9 cellular contexts compared by ENCODE assay signal in genomic region chr17:43940630-43941029, GRCh38. TPM values are rescaled to one million over a fixed set of nuclear protein-coding genes. Genes with fewer than 3 reads are reported as not detected.
DNase-seq lines count a peak whose midpoint lies in the region; ATAC-seq and TF ChIP-seq lines count a peak whose summit lies in the region.
"Had no signal": no experiment of that assay in that cellular context is flagged by ENCODE, and none has a peak within 500 bp of the region (broad histone marks: within the 10 kb centered on the region; RNA-seq: fewer than 3 reads in every experiment).

No MANE protein-coding gene starts in this region.

- H3K4me1 ChIP-seq in A673 (ENCODE audit: insufficient read depth, low read length, poor library complexity, severe bottlenecking) (no peaks in the 10 kb centered on the region), NT2/D1 (ENCODE audit: insufficient read depth, insufficient read length) (peaks cover 14% of the 10 kb centered on the region), endodermal cell (ENCODE audit: control insufficient read depth, insufficient read depth, low read length) (no peaks in the 10 kb centered on the region), smooth muscle cell (ENCODE audit: low read depth) (peaks cover 5% of the 10 kb centered on the region), prostate gland (replicated peaks) (no peaks in the 10 kb centered on the region)

- no TSS peak for BruUV-seq in A673 (replicated peaks; lab: Mats Ljungman, UMichigan)

- WGBS in endodermal cell (ENCODE audit: insufficient coverage in 1 of 2, insufficient read length in 1 of 2), 2 experiments, result 55% methylated on average over 7 of the region's 7 CpGs; no CpG with 5 or more reads in 1 of the 2 experiments
- WGBS in smooth muscle cell (ENCODE audit: low lambda C conversion rate), result 55% methylated on average over 7 of the region's 7 CpGs
- WGBS in prostate gland, result 56% methylated on average over 7 of the region's 7 CpGs

- peaks cover 40% of the 10 kb centered on the region for H3K27me3 Mint-ChIP-seq in endodermal cell (ENCODE audit: insufficient read depth)
- peaks cover 55% of the 10 kb centered on the region for H3K27me3 Mint-ChIP-seq in stimulated activated memory B cell treated with anti-CD40 and anti-IgM and Interleukin-4, amounts not matched to agents 10 μg/mL and 1 μg/mL and 100 μg/mL, for 72 hours

- peaks cover 2% of the 10 kb centered on the region for H3K4me1 Mint-ChIP-seq in endodermal cell
- H3K4me1 Mint-ChIP-seq in stimulated activated memory B cell treated with anti-CD40 and anti-IgM and Interleukin-4, amounts not matched to agents 10 μg/mL and 1 μg/mL and 100 μg/mL, for 72 hours, result peaks cover 12% of the 10 kb centered on the region

- intact Hi-C loops in A673 (cut with micrococcal nuclease; ENCODE audit: unreplicated experiment), result loop anchor here (5.0 kb wide), 1 partner anchor 232 kb away; the partner anchor contains the start of gene ASB16
- intact Hi-C loops in prostate gland (cut with DNase I), result loop anchor here (5.0 to 10.0 kb wide), 4 partner anchors 62 to 224 kb away; partner anchors contain the start of gene NAGS

- H3K4me2 ChIP-seq in smooth muscle cell, result no peak overlapping the region

- H3K4me3 ChIP-seq in A673 (ENCODE audit: low read depth, low read length, poor library complexity, severe bottlenecking) (no peak overlapping the region), NT2/D1 (ENCODE audit: insufficient read length, low read depth) (no peak overlapping the region), endodermal cell (ENCODE audit: low read length) (no peak overlapping the region), smooth muscle cell (no peak overlapping the region), prostate gland (no peak overlapping the region)

- no peaks in the 10 kb centered on the region for H3K9me3 Mint-ChIP-seq in endodermal cell
- H3K9me3 Mint-ChIP-seq in stimulated activated memory B cell treated with anti-CD40 and anti-IgM and Interleukin-4, amounts not matched to agents 10 μg/mL and 1 μg/mL and 100 μg/mL, for 72 hours, result no peaks in the 10 kb centered on the region

- no peak for ATAC-seq in stimulated activated memory B cell treated with anti-CD40 and anti-IgM and Interleukin-4, amounts not matched to agents 10 μg/mL and 1 μg/mL and 100 μg/mL, for 72 hours
- ATAC-seq in HG03460 (IDR thresholded peaks at IDR 0.05; ENCODE audit: unreplicated experiment), result no peak

- TF ChIP-seq CTCF in A673 (conservative IDR thresholded peaks at IDR 0.05; ENCODE audit: low read depth, low read length) (peak; percentile 46), endodermal cell (conservative IDR thresholded peaks at IDR 0.05) (peak; percentile 82), smooth muscle cell (IDR thresholded peaks at IDR 0.05; ENCODE audit: borderline replicate concordance, insufficient read depth, poor library complexity, severe bottlenecking) (peak; percentile 62), prostate gland (IDR thresholded peaks at IDR 0.05) (no peak)

- no peaks in the 10 kb centered on the region for H3K27me3 ChIP-seq in A673 (replicated peaks; ENCODE audit: insufficient read depth, low read depth, low read length, poor library complexity)
- H3K27me3 ChIP-seq in NT2/D1 (ENCODE audit: insufficient read depth, insufficient read length), result peaks cover 16% of the 10 kb centered on the region
- H3K27me3 ChIP-seq in endodermal cell (ENCODE audit: control insufficient read depth, insufficient read depth, low read length, poor library complexity, severe bottlenecking), result peaks cover 29% of the 10 kb centered on the region
- peaks cover 18% of the 10 kb centered on the region for H3K27me3 ChIP-seq in smooth muscle cell (ENCODE audit: low read depth)
- H3K27me3 ChIP-seq in prostate gland (replicated peaks; ENCODE audit: insufficient read depth), result no peaks in the 10 kb centered on the region

- H3K27ac Mint-ChIP-seq in endodermal cell, result no peak overlapping the region
- no peak overlapping the region for H3K27ac Mint-ChIP-seq in stimulated activated memory B cell treated with anti-CD40 and anti-IgM and Interleukin-4, amounts not matched to agents 10 μg/mL and 1 μg/mL and 100 μg/mL, for 72 hours

- no peaks in the 10 kb centered on the region for H4K20me1 ChIP-seq in smooth muscle cell (ENCODE audit: low read depth)

- H3K36me3 Mint-ChIP-seq in endodermal cell (ENCODE audit: low read depth), result no peaks in the 10 kb centered on the region
- no peaks in the 10 kb centered on the region for H3K36me3 Mint-ChIP-seq in stimulated activated memory B cell treated with anti-CD40 and anti-IgM and Interleukin-4, amounts not matched to agents 10 μg/mL and 1 μg/mL and 100 μg/mL, for 72 hours

- peak overlapping the region; percentile 65 for H3K9ac ChIP-seq in NT2/D1 (ENCODE audit: insufficient read length, low read depth)
- no peak overlapping the region for H3K9ac ChIP-seq in endodermal cell (ENCODE audit: extremely low read depth, low read length, poor library complexity, severe bottlenecking)
- H3K9ac ChIP-seq in smooth muscle cell (ENCODE audit: low read depth), result no peak overlapping the region

- CTCF ChIA-PET in A673 (lab: Charles Lee), result no interaction called here

- H3K79me2 ChIP-seq in smooth muscle cell (ENCODE audit: low read depth), result no peaks in the 10 kb centered on the region

- no peaks in the 10 kb centered on the region for H3K9me3 ChIP-seq in A673 (ENCODE audit: low read depth, low read length, poor library complexity, severe bottlenecking)
- H3K9me3 ChIP-seq in NT2/D1 (ENCODE audit: insufficient read depth, low read length), result no peaks in the 10 kb centered on the region
- no peaks in the 10 kb centered on the region for H3K9me3 ChIP-seq in endodermal cell (ENCODE audit: control insufficient read depth, low read length)
- no peaks in the 10 kb centered on the region for H3K9me3 ChIP-seq in smooth muscle cell (replicated peaks; ENCODE audit: low read depth)
- H3K9me3 ChIP-seq in prostate gland, result no peaks in the 10 kb centered on the region

- no peaks in the 10 kb centered on the region for H3F3A ChIP-seq in smooth muscle cell (ENCODE audit: low read depth)

- H3K36me3 ChIP-seq in A673 (ENCODE audit: insufficient read depth, low read length, poor library complexity, severe bottlenecking) (no peaks in the 10 kb centered on the region), NT2/D1 (ENCODE audit: insufficient read depth, insufficient read length, low read length) (no peaks in the 10 kb centered on the region), endodermal cell (ENCODE audit: control insufficient read depth, insufficient read depth, low read length) (no peaks in the 10 kb centered on the region), smooth muscle cell (ENCODE audit: low read depth) (no peaks in the 10 kb centered on the region), prostate gland (no peaks in the 10 kb centered on the region)

- no peak overlapping the region for H2AFZ ChIP-seq in smooth muscle cell (ENCODE audit: low read depth)

- TF ChIP-seq POLR2A in prostate gland (IDR thresholded peaks at IDR 0.05), result no peak

- no peak overlapping the region for H3K27ac ChIP-seq in A673 (ENCODE audit: low read depth, low read length, poor library complexity, severe bottlenecking)
- H3K27ac ChIP-seq in endodermal cell (ENCODE audit: low read depth, low read length), result no peak overlapping the region
- H3K27ac ChIP-seq in smooth muscle cell (ENCODE audit: low read depth), result no peak overlapping the region
- no peak overlapping the region for H3K27ac ChIP-seq in prostate gland

- DNase-seq in A673 (ENCODE audit: low spot score) (peak; percentile 37), ELR (ENCODE audit: low read depth) (peak; percentile 71), NT2/D1 (ENCODE audit: low read depth, low spot score) (no peak), endodermal cell (peak; percentile 96), smooth muscle cell (lab: John Stamatoyannopoulos, UW; ENCODE audit: unreplicated experiment) (peak; percentile 14), prostate gland (ENCODE audit: low spot score) (no peak)

- H3K4me3 Mint-ChIP-seq in endodermal cell, result no peak overlapping the region
- H3K4me3 Mint-ChIP-seq in stimulated activated memory B cell treated with anti-CD40 and anti-IgM and Interleukin-4, amounts not matched to agents 10 μg/mL and 1 μg/mL and 100 μg/mL, for 72 hours, result no peak overlapping the region

- POLR2A ChIA-PET in A673 (lab: Charles Lee; ENCODE audit: low non-redundant PET), result no interaction called here

RNA-seq across cellular contexts. Expression of gene PPY, which starts 1.6 kb away (rescaled TPM):
- not detected in 2 replicates for total RNA-seq in A673 (2021)
- total RNA-seq in endodermal cell, result not detected
- polyA plus RNA-seq in endodermal cell (2013, experiment 1 of 2), result not detected
- not detected for polyA plus RNA-seq in endodermal cell (2013, experiment 2 of 2)
- not detected in 2 replicates for total RNA-seq in smooth muscle cell
- not detected in 2 replicates for polyA plus RNA-seq in smooth muscle cell
- total RNA-seq in prostate gland, result not detected
- total RNA-seq: glomerular endothelial cell had no signal

RNA-seq across cellular contexts. Expression of gene PYY, which starts 13.1 kb away (rescaled TPM):
- not detected in 2 replicates for total RNA-seq in A673 (2021)
- total RNA-seq in endodermal cell, result 1 to 10 TPM; 1.3 to 1.4 TPM
- not detected for polyA plus RNA-seq in endodermal cell (2013, experiment 1 of 2)
- not detected for polyA plus RNA-seq in endodermal cell (2013, experiment 2 of 2)
- not detected in 2 replicates for total RNA-seq in smooth muscle cell
- 0.33 TPM in 1 of 2 replicates, not detected in the other for polyA plus RNA-seq in smooth muscle cell
- not detected for total RNA-seq in prostate gland

RNA-seq across cellular contexts. Expression of gene MPP2, which starts 33.3 kb away (rescaled TPM):
- 2.6 and 4.0 TPM in 2 replicates for total RNA-seq in A673 (2021)
- 10 to 100 TPM; 16.2 to 18.3 TPM for total RNA-seq in endodermal cell
- polyA plus RNA-seq in endodermal cell (2013, experiment 1 of 2), result 19.7 TPM
- polyA plus RNA-seq in endodermal cell (2013, experiment 2 of 2), result 18.1 TPM
- total RNA-seq in smooth muscle cell, result 19.4 and 24.4 TPM in 2 replicates
- 11.5 and 15.4 TPM in 2 replicates for polyA plus RNA-seq in smooth muscle cell
- total RNA-seq in prostate gland, result 10 to 100 TPM; 14.9 to 17.7 TPM

Comparison
In these comparisons a context has a peak if more than half of its experiments do, and no peak if none do; other contexts are left out.
1. DNase-seq: peak in A673 (single experiment), ELR (single experiment), endodermal cell (single experiment) and smooth muscle cell (single experiment); none in NT2/D1 (single experiment) and prostate gland (single experiment).
2. CTCF ChIP-seq: peak in A673 (single experiment), endodermal cell (single experiment) and smooth muscle cell (single experiment); none in prostate gland (0 of 4).